ENCODE assay signal across 8 cellular contexts in genomic region chr7:5630670-5631069, GRCh38. TPM values are rescaled to one million over a fixed set of nuclear protein-coding genes. Genes with fewer than 3 reads are reported as not detected.
A peak's percentile ranks its signal among the peaks of the same experiment; 100 is the strongest.
DNase-seq lines count a peak whose midpoint lies in the region; ATAC-seq, FAIRE-seq and TF ChIP-seq lines count a peak whose summit lies in the region.

No MANE protein-coding gene starts in this region.

- H3K36me3 Mint-ChIP-seq in activated CD8-positive, alpha-beta T cell treated with anti-CD3 and anti-CD28 coated beads, Interleukin-2, amount 10 ng/mL, durations not matched to agents 7 days and 5 days (ENCODE audit: low read depth), result peaks cover 22% of the 10 kb centered on the region

- no peaks in the 10 kb centered on the region for H3K79me2 ChIP-seq in H1 (ENCODE audit: control insufficient read depth in 1 of 2, insufficient read depth in 2 of 2, low read length in 2 of 2)

- no peak overlapping the region for H4K5ac ChIP-seq in H1 (ENCODE audit: insufficient read length, low read depth, low read length)

- no peak overlapping the region for H2BK120ac ChIP-seq in H1 (replicated peaks; ENCODE audit: low read depth, low read length)

- peak; percentile 87 for ATAC-seq in activated CD8-positive, alpha-beta T cell treated with anti-CD3 and anti-CD28 coated beads, Interleukin-2, amount 10 ng/mL, durations not matched to agents 7 days and 5 days
- no peak for ATAC-seq in GM21447 (IDR thresholded peaks at IDR 0.05; ENCODE audit: unreplicated experiment)
- no peak for ATAC-seq in pancreas

- no peaks in the 10 kb centered on the region for H3K9me3 Mint-ChIP-seq in activated CD8-positive, alpha-beta T cell treated with anti-CD3 and anti-CD28 coated beads, Interleukin-2, amount 10 ng/mL, durations not matched to agents 7 days and 5 days (ENCODE audit: insufficient read depth)

- no peaks in the 10 kb centered on the region for H3K9me3 ChIP-seq in H1 (ENCODE audit: insufficient read depth in 2 of 2, low read depth in 1 of 2, low read length in 1 of 2)
- no peaks in the 10 kb centered on the region for H3K9me3 ChIP-seq in pancreas

- peaks cover 34% of the 10 kb centered on the region for H3K4me1 Mint-ChIP-seq in activated CD8-positive, alpha-beta T cell treated with anti-CD3 and anti-CD28 coated beads, Interleukin-2, amount 10 ng/mL, durations not matched to agents 7 days and 5 days (ENCODE audit: low read depth)

- no peak overlapping the region for H3K4ac ChIP-seq in H1 (replicated peaks; ENCODE audit: insufficient read length, low read depth, low read length)

- H2BK20ac ChIP-seq in H1 (ENCODE audit: low read length), result no peak overlapping the region

- H4K91ac ChIP-seq in H1 (replicated peaks; ENCODE audit: insufficient read length, low read length), result peak overlapping the region; percentile 17

- no peaks in the 10 kb centered on the region; a peak in 1 of 7 replicates for H3K27me3 ChIP-seq in H1 (replicated peaks in 1 of 4; ENCODE audit: control insufficient read depth in 3 of 4, extremely low read depth in 1 of 4, insufficient read depth in 3 of 4, low read length in 3 of 4)
- no peaks in the 10 kb centered on the region for H3K27me3 ChIP-seq in pancreas

- H3K4me3 Mint-ChIP-seq in activated CD8-positive, alpha-beta T cell treated with anti-CD3 and anti-CD28 coated beads, Interleukin-2, amount 10 ng/mL, durations not matched to agents 7 days and 5 days, result no peak overlapping the region

- no peak overlapping the region for H4K8ac ChIP-seq in H1 (ENCODE audit: extremely low read depth, insufficient read depth, low read length)

- H2BK5ac ChIP-seq in H1 (ENCODE audit: low read depth, low read length), result 0 out of 2 replicates have a peak overlapping the region, but pooled peaks have one; percentile 0

- H3K4me2 ChIP-seq in H1 (ENCODE audit: insufficient read depth in 1 of 2, low read depth in 2 of 2, low read length in 2 of 2), result no peak overlapping the region

- H3K27ac ChIP-seq in H1 (ENCODE audit: low read depth, low read length) (no peak overlapping the region), pancreas (no peak overlapping the region)

- H2AK5ac ChIP-seq in H1 (ENCODE audit: low read depth, low read length), result no peak overlapping the region

- TF ChIP-seq RAD21 in H1 (IDR thresholded peaks at IDR 0.05 in 1 of 2, conservative IDR thresholded peaks at IDR 0.05 in 1 of 2; ENCODE audit: low read depth in 2 of 2, low read length in 2 of 2), result no peak

- intact Hi-C loops in pancreas (cut with DNase I), result no loop called here

- no peak overlapping the region for H2BK12ac ChIP-seq in H1 (ENCODE audit: low read depth, low read length)

- TF ChIP-seq CTCF in H1 (IDR thresholded peaks at IDR 0.05; ENCODE audit: control extremely low read depth in 1 of 3, insufficient read depth in 1 of 3, low read depth in 1 of 3, low read length in 3 of 3), result no peak
- TF ChIP-seq CTCF in pancreas (IDR thresholded peaks at IDR 0.05), result no peak

- in situ Hi-C loops in G401 (cut with HindIII; ENCODE audit: low sequenced_read_pairs), result no loop called here

- WGBS in H1 (ENCODE audit: extremely low coverage in 1 of 2, insufficient coverage in 1 of 2, insufficient read length in 1 of 2, insufficient replicate concordance in 2 of 2, low coverage in 1 of 2, low lambda C conversion rate in 2 of 2, missing lambda C conversion rate in 1 of 2), 2 experiments, result 74% methylated on average over 7 of the region's 7 CpGs; no CpG with 5 or more reads in 1 of the 2 experiments
- 76 to 82% methylated on average over 7 of the region's 7 CpGs for WGBS in pancreas, 2 donors

- no peak overlapping the region for H3K14ac ChIP-seq in H1 (ENCODE audit: insufficient read length)

- H2BK15ac ChIP-seq in H1 (ENCODE audit: low read length), result no peak overlapping the region

- no peak overlapping the region for H3K9ac ChIP-seq in H1 (replicated peaks in 1 of 4; ENCODE audit: extremely low read depth in 1 of 4, low read depth in 3 of 4, low read length in 3 of 4)

- H3K27me3 Mint-ChIP-seq in activated CD8-positive, alpha-beta T cell treated with anti-CD3 and anti-CD28 coated beads, Interleukin-2, amount 10 ng/mL, durations not matched to agents 7 days and 5 days (ENCODE audit: low read depth), result no peaks in the 10 kb centered on the region

- H4K20me1 ChIP-seq in H1 (replicated peaks in 1 of 2; ENCODE audit: control insufficient read depth in 1 of 2, insufficient read depth in 2 of 2, low read length in 2 of 2), result peaks cover 0 to 3% of the 10 kb centered on the region in 2 experiments

- H3K36me3 ChIP-seq in H1 (ENCODE audit: control insufficient read depth in 2 of 4, insufficient read depth in 4 of 4, low read length in 3 of 4) (no peaks in the 10 kb centered on the region), pancreas (no peaks in the 10 kb centered on the region)

- no peak overlapping the region for H3K56ac ChIP-seq in H1 (replicated peaks; ENCODE audit: insufficient read length, low read depth, low read length)

- no peaks in the 10 kb centered on the region; the same call in 1 of the 2 replicates for H3K79me1 ChIP-seq in H1 (ENCODE audit: low read depth, low read length)

- no peaks in the 10 kb centered on the region for H3K23me2 ChIP-seq in H1 (ENCODE audit: low read depth, low read length)

- H3K4me1 ChIP-seq in H1 (replicated peaks in 1 of 4; ENCODE audit: control insufficient read depth in 3 of 4, insufficient read depth in 4 of 4, low read length in 3 of 4) (peaks cover 14 to 24% (median 15%) of the 10 kb centered on the region in 4 experiments), pancreas (peaks cover 3 to 11% (median 10%) of the 10 kb centered on the region in 3 donors)

- H3K18ac ChIP-seq in H1 (ENCODE audit: extremely low read depth, low read length), result no peak overlapping the region

- H3K23ac ChIP-seq in H1 (ENCODE audit: insufficient read length), result no peak overlapping the region

- H3K4me3 ChIP-seq in H1 (ENCODE audit: extremely low read depth in 1 of 4, insufficient read depth in 2 of 4, low read depth in 3 of 4, low read length in 4 of 4) (no peak overlapping the region), pancreas (no peak overlapping the region)

- DNase-seq in G401 (ENCODE audit: low spot score) (peak; percentile 24), H1 (ENCODE audit: low read depth in 1 of 2, low spot score in 2 of 2) (no peak), GM19240 (ENCODE audit: insufficient read length, low spot score) (no peak), pancreas (no peak), amniotic stem cell (lab: John Stamatoyannopoulos, UW) (no peak)
- DNase-seq in activated CD8-positive, alpha-beta T cell treated with anti-CD3 and anti-CD28 coated beads, Interleukin-2, amount 10 ng/mL, durations not matched to agents 7 days and 5 days, result peak; percentile 72
- DNase-seq in stimulated activated CD4-positive, alpha-beta T cell treated with anti-CD3 and anti-CD28 coated beads, Interleukin-4, amount 100 ng/mL, for 24 hours, result peak; percentile 42

- CTCF ChIA-PET in activated CD8-positive, alpha-beta T cell treated with anti-CD3 and anti-CD28 coated beads, Interleukin-2, amount 10 ng/mL, durations not matched to agents 7 days and 5 days (lab: Charles Lee), result interaction anchor here (0.6 to 5.5 kb wide), 7 partner anchors 8 to 134 kb away, joined by 3 to 35 read pairs (median 3); no protein-coding TSS in a partner anchor
- CTCF ChIA-PET in H1 (lab: Charles Lee; ENCODE audit: partially characterized antibody), result interaction anchor here (0.8 to 12.5 kb wide), 9 partner anchors 9 to 408 kb away, joined by 3 to 90 read pairs (median 4); no protein-coding TSS in a partner anchor

- H2AFZ ChIP-seq in H1 (ENCODE audit: low read length), result no peak overlapping the region

- peak overlapping the region; percentile 81 for H3K27ac Mint-ChIP-seq in activated CD8-positive, alpha-beta T cell treated with anti-CD3 and anti-CD28 coated beads, Interleukin-2, amount 10 ng/mL, durations not matched to agents 7 days and 5 days

- FAIRE-seq in H1 (lab: Jason Lieb, UNC) (no peak), pancreas (lab: Jason Lieb, UNC) (no peak)

- POLR2A ChIA-PET in activated CD8-positive, alpha-beta T cell treated with anti-CD3 and anti-CD28 coated beads, Interleukin-2, amount 10 ng/mL, durations not matched to agents 7 days and 5 days (lab: Charles Lee), result interaction anchor here (0.9 to 2.0 kb wide), 2 partner anchors 11 to 59 kb away, joined by 4 to 6 read pairs; no protein-coding TSS in a partner anchor
- POLR2A ChIA-PET in H1 (lab: Charles Lee; ENCODE audit: partially characterized antibody), result interaction anchor here (0.6 to 1.3 kb wide), 5 partner anchors 17 to 153 kb away, joined by 3 to 4 read pairs (median 3); no protein-coding TSS in a partner anchor

- TF ChIP-seq POLR2A in H1 (IDR thresholded peaks at IDR 0.05; ENCODE audit: control extremely low read depth in 1 of 2, low read depth in 2 of 2, low read length in 2 of 2), result no peak

- no peak for TF ChIP-seq EP300 in H1 (IDR thresholded peaks at IDR 0.05; ENCODE audit: borderline replicate concordance in 1 of 2, low read depth in 2 of 2, low read length in 2 of 2)

RNA-seq across cellular contexts. Expression of gene FSCN1, which starts 38.1 kb away (rescaled TPM):
- total RNA-seq in G401 (2014; rRNA removed; shearing (Covaris generic)), result 118 and 132 TPM in 2 replicates
- 10 to 100 TPM; 14.3 to 16.2 TPM for total RNA-seq in activated CD8-positive, alpha-beta T cell treated with anti-CD3 and anti-CD28 coated beads, Interleukin-2, amount 10 ng/mL, durations not matched to agents 7 days and 5 days
- total RNA-seq in H1 (2021; fragmentation: NEBNext Ultra II Directional; extraction: Animal tissue kit (Norgen Biotek cat#: 25700)), result 300 and 304 TPM in 2 replicates
- polyA plus RNA-seq in H1 (2011; rRNA removed) (220 and 354 TPM in 2 replicates), pancreas (1 to 10 TPM; 6.9 to 7.7 TPM)
- polyA plus RNA-seq in H1 (2011; cell fraction: cytosol; rRNA removed), result 162 TPM
- polyA plus RNA-seq in H1 (2011; cell fraction: nucleus; rRNA removed), result 211 TPM
- 134 to 263 TPM (median 248 TPM) in 4 replicates for polyA plus RNA-seq in H1 (2012, experiment 1 of 2)
- polyA plus RNA-seq in H1 (2012, experiment 2 of 2), result 286 TPM
- 278 TPM for polyA plus RNA-seq in H1 (2013, experiment 1 of 2)
- 278 TPM for polyA plus RNA-seq in H1 (2013, experiment 2 of 2)
- 63.6 and 68.5 TPM in 2 replicates for polyA minus RNA-seq in H1 (2011; rRNA and poly(A)+ RNA removed)
- 239 TPM for polyA minus RNA-seq in H1 (2011; cell fraction: cytosol; rRNA and poly(A)+ RNA removed)
- polyA minus RNA-seq in H1 (2011; cell fraction: nucleus; rRNA and poly(A)+ RNA removed), result 150 TPM
- total RNA-seq in pancreas, result 10 to 100 TPM in 1 of 6 donors, 1 to 10 TPM in 5; 1.8 to 17.4 (median 5.9) TPM

Comparison
In these comparisons a context has a peak if more than half of its experiments do, and no peak if none do; other contexts are left out.
1. DNase-seq: peak in G401 (single experiment), activated CD8-positive, alpha-beta T cell treated with anti-CD3 and anti-CD28 coated beads, Interleukin-2, amount 10 ng/mL, durations not matched to agents 7 days and 5 days (single experiment) and stimulated activated CD4-positive, alpha-beta T cell treated with anti-CD3 and anti-CD28 coated beads, Interleukin-4, amount 100 ng/mL, for 24 hours (single experiment); none in H1 (0 of 2), GM19240 (single experiment), pancreas (0 of 6) and amniotic stem cell (single experiment).